9 cellular contexts compared by ENCODE assay signal in genomic region chr9:113587471-113588031, GRCh38.
DNase-seq lines count a peak whose midpoint lies in the region; FAIRE-seq and TF ChIP-seq lines count a peak whose summit lies in the region.
"Had no signal": no experiment of that assay in that cellular context is flagged by ENCODE, and none has a peak within 500 bp of the region (broad histone marks: within the 10 kb centered on the region; RNA-seq: fewer than 3 reads in every experiment).

No MANE protein-coding gene starts in this region.

- TF ChIP-seq EP300 in stomach (IDR thresholded peaks at IDR 0.05): no peak

- no peak for FAIRE-seq in kidney (lab: Jason Lieb, UNC)

- 62 to 71% (median 66%) methylated on average over 11 to 14 of the region's 14 CpGs for WGBS in stomach, 5 donors

- TF ChIP-seq POLR2A in stomach (IDR thresholded peaks at IDR 0.05): no peak

- H3K4me3 ChIP-seq in astrocyte of the cerebellum (ENCODE audit: low read depth, low read length) (no peak overlapping the region), kidney (ENCODE audit: low read length in 2 of 2) (no peak overlapping the region), stomach (no peak overlapping the region)
- H3K4me3 ChIP-seq: Peyer's patch had no signal

- in situ Hi-C loops in KBM-7 (cut with MboI; ENCODE audit: low pct_unique_long_range_greater_than_20kb, low sequenced_read_pairs) (no loop called here), astrocyte of the cerebellum (cut with HindIII; ENCODE audit: low sequenced_read_pairs) (loop anchor here (5.0 kb wide), 2 partner anchors 70 to 140 kb away; no protein-coding TSS in a partner anchor)

- no peaks in the 10 kb centered on the region for H3K27me3 ChIP-seq in stomach
- H3K27me3 ChIP-seq: Peyer's patch had no signal

- intact Hi-C loops in kidney (cut with DNase I): loop anchor here (5.0 kb wide), 1 partner anchor 135 kb away; no protein-coding TSS in a partner anchor
- intact Hi-C loops in stomach (cut with DNase I; ENCODE audit: low total_unique reads): loop anchor here (5.0 kb wide), 1 partner anchor 140 kb away; no protein-coding TSS in a partner anchor

- H3K9me3 ChIP-seq in kidney (ENCODE audit: control insufficient read depth in 1 of 2, low read length in 2 of 2) (no peaks in the 10 kb centered on the region), stomach (no peaks in the 10 kb centered on the region)
- H3K9me3 ChIP-seq: Peyer's patch had no signal

- H3K4me1 ChIP-seq in kidney (ENCODE audit: control insufficient read depth in 1 of 2, insufficient read depth in 1 of 2, low read depth in 1 of 2, low read length in 2 of 2) (peaks cover 31 to 34% of the 10 kb centered on the region in 2 donors), stomach (peaks cover 21 to 92% (median 52%) of the 10 kb centered on the region in 4 donors)

- peak; percentile 58 for DNase-seq in KBM-7
- DNase-seq in astrocyte of the cerebellum (ENCODE audit: low read depth): no peak
- DNase-seq in kidney: peak; percentile 82
- no peak for DNase-seq in stomach
- no peak for DNase-seq in occipital lobe (lab: John Stamatoyannopoulos, UW)
- no peak for DNase-seq in AG20443 (ENCODE audit: low spot score)
- no peak for DNase-seq in COLO668 (lab: John Stamatoyannopoulos, UW; ENCODE audit: unreplicated experiment)
- DNase-seq: effector memory CD4-positive, alpha-beta T cell had no signal

- H3K9ac ChIP-seq in kidney (ENCODE audit: low read length in 2 of 2): no peak overlapping the region

- TF ChIP-seq CTCF in astrocyte of the cerebellum (IDR thresholded peaks at IDR 0.05; ENCODE audit: low read depth, low read length, missing control alignments) (peak; percentile 58), kidney (IDR thresholded peaks at IDR 0.05; ENCODE audit: borderline replicate concordance, extremely low read depth, insufficient read depth) (peak; percentile 26), stomach (IDR thresholded peaks at IDR 0.05) (peak in 3 of 7 experiments; percentile 5 to 44 (median 29))

- peaks cover 10 to 11% of the 10 kb centered on the region in 2 donors for H3K36me3 ChIP-seq in kidney (ENCODE audit: control insufficient read depth in 1 of 2, insufficient read depth in 2 of 2, low read length in 2 of 2)
- H3K36me3 ChIP-seq in stomach: peaks cover 16 to 40% (median 37%) of the 10 kb centered on the region in 4 donors

- peak overlapping the region; percentile 33 to 76 for H3K27ac ChIP-seq in kidney (ENCODE audit: low read depth in 2 of 2, low read length in 2 of 2)
- H3K27ac ChIP-seq in stomach: peak overlapping the region; percentile 17 to 74 (median 66)

Comparison
In these comparisons a context has a peak if more than half of its experiments do, and no peak if none do; other contexts are left out.
1. DNase-seq: peak in KBM-7 (single experiment) and kidney (single experiment); none in astrocyte of the cerebellum (single experiment), stomach (single experiment), occipital lobe (single experiment), AG20443 (single experiment) and COLO668 (single experiment).